23 cellular contexts compared by ENCODE assay signal in genomic region chr3:133849346-133849745, GRCh38.
"Had no signal": no experiment of that assay in that cellular context is flagged by ENCODE, and none has a peak within 500 bp of the region (broad histone marks: within the 10 kb centered on the region; RNA-seq: fewer than 3 reads in every experiment).

No MANE protein-coding gene starts in this region.

- H3K9me3 ChIP-seq: ascending aorta, body of pancreas, MG63, SJSA1 had no signal

- H3K4me3 Mint-ChIP-seq: activated naive CD8-positive, alpha-beta T cell treated with anti-CD3 and anti-CD28 coated beads, Interleukin-2, amount 50 U/mL, for 24 hours; T-helper 1 cell treated with Interleukin-12 subunit alpha and Interleukin-12 subunit beta and Interleukin-4 antibody, amounts not matched to agents 30 μg/mL and 1 μg/mL, for 36 hours had no signal

- H3K27ac Mint-ChIP-seq: activated naive CD4-positive, alpha-beta T cell treated with anti-CD3 and anti-CD28 coated beads, Interleukin-2, amount 50 U/mL, for 72 hours; activated naive CD8-positive, alpha-beta T cell treated with anti-CD3 and anti-CD28 coated beads, Interleukin-2, amount 50 U/mL, for 24 hours; T-helper 1 cell treated with Interleukin-12 subunit alpha and Interleukin-12 subunit beta and Interleukin-4 antibody, amounts not matched to agents 30 μg/mL and 1 μg/mL, for 36 hours had no signal

- H3K27ac ChIP-seq: ascending aorta, body of pancreas, cardiac muscle cell, SJSA1 had no signal

- H3K27me3 Mint-ChIP-seq: activated naive CD8-positive, alpha-beta T cell treated with anti-CD3 and anti-CD28 coated beads, Interleukin-2, amount 50 U/mL, for 24 hours had no signal

- H3K27me3 ChIP-seq: ascending aorta, body of pancreas, MG63 had no signal

- H3K36me3 Mint-ChIP-seq: activated naive CD4-positive, alpha-beta T cell treated with anti-CD3 and anti-CD28 coated beads, Interleukin-2, amount 50 U/mL, for 72 hours had no signal

- ATAC-seq: activated CD4-positive, CD25-positive, alpha-beta regulatory T cell treated with anti-CD3 and anti-CD28 coated beads, Interleukin-2, amount 50 U/mL, for 24 hours; activated naive CD8-positive, alpha-beta T cell treated with anti-CD3 and anti-CD28 coated beads, Interleukin-2, amount 50 U/mL, for 24 hours; body of pancreas; PC-3 had no signal

- H3K9me3 Mint-ChIP-seq: activated naive CD4-positive, alpha-beta T cell treated with anti-CD3 and anti-CD28 coated beads, Interleukin-2, amount 50 U/mL, for 72 hours; activated naive CD8-positive, alpha-beta T cell treated with anti-CD3 and anti-CD28 coated beads, Interleukin-2, amount 50 U/mL, for 24 hours; T-helper 1 cell treated with Interleukin-12 subunit alpha and Interleukin-12 subunit beta and Interleukin-4 antibody, amounts not matched to agents 30 μg/mL and 1 μg/mL, for 36 hours had no signal

- H3K36me3 ChIP-seq: ascending aorta, cardiac muscle cell, MG63, SJSA1 had no signal

- H3K4me1 ChIP-seq: body of pancreas, SJSA1 had no signal

- H3K4me3 ChIP-seq: ascending aorta, body of pancreas, cardiac muscle cell, MG63, SJSA1 had no signal

- DNase-seq: activated CD4-positive, alpha-beta T cell treated with anti-CD3 and anti-CD28 coated beads for 48 hours; activated CD4-positive, alpha-beta T cell treated with anti-CD3 and anti-CD28 coated beads, Interleukin-2, amount 50 U/mL, for 48 hours; activated effector memory CD4-positive, alpha-beta T cell treated with anti-CD3 and anti-CD28 coated beads, Interleukin-2, amount 50 U/mL, for 16 hours; activated naive CD4-positive, alpha-beta T cell treated with Interleukin-2 at 50 U/mL for 16 hours; activated naive CD8-positive, alpha-beta T cell treated with anti-CD3 and anti-CD28 coated beads, Interleukin-2, amount 50 U/mL, for 24 hours; amniotic stem cell; body of pancreas; MG63; MV-4-11; NCI-H1092 treated with DMSO at 0.1 percent for 48 hours; NCI-H1417 treated with DMSO at 0.1 percent for 48 hours; NCI-H1694 treated with DMSO at 0.1 percent for 48 hours; NCI-H2029 treated with DMSO at 0.1 percent for 48 hours; NCI-H446; NCI-H524; PC-3; SHP77 had no signal
